24 cellular contexts compared by ENCODE assay signal in the genomic region with DNA sequence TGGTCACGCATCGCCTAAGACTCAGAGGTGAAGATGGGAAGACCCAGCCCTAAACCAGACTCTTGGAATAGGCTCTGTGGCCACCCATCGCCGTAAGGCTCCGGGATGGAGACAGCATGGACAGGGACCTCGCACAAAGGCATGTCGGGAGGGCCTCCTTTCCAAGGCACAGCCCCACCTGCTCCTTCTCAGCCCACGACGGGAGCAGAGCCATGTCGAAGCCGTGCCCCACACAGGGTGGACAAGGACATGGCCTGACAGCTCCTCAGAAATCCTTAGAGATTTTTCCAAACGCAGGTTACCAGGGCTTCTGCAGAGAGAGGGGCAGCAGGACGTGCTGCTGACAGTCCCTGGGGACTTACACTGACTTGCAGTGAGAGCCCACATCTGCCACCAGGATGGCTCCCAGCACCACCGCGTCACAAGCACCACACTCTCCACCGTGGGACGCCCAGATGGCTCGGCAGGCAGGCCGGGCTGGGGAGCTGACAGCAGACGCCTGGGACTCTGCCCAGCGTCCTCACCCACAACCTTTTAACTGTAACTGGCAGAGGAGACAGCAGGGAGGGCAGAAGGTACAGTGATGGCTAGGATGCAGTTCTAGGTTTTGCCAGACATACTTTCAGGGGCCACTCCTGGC. TPM values are rescaled to one million over a fixed set of nuclear protein-coding genes. Genes with fewer than 3 reads are reported as not detected.
DNase-seq lines count a peak whose midpoint lies in the region; ATAC-seq and TF ChIP-seq lines count a peak whose summit lies in the region.
"Had no signal": no experiment of that assay in that cellular context is flagged by ENCODE, and none has a peak within 500 bp of the region (broad histone marks: within the 10 kb centered on the region; RNA-seq: fewer than 3 reads in every experiment).

No MANE protein-coding gene starts in this region.

- ATAC-seq in GM18505 (IDR thresholded peaks at IDR 0.05; ENCODE audit: unreplicated experiment) = no peak
- ATAC-seq: activated CD8-positive, alpha-beta T cell treated with anti-CD3 and anti-CD28 coated beads for 36 hours; SK-N-SH treated with all-trans-retinoic acid at 6 μM for 48 hours had no signal

- no peak overlapping the region for H2AFZ ChIP-seq in neuronal stem cell (ENCODE audit: low read length)

- no peak overlapping the region for H2BK5ac ChIP-seq in neuronal stem cell (ENCODE audit: low read length)

- H3K4me1 ChIP-seq in BLaER1 treated with 17β-estradiol and CSF1 and Interleukin-3, amounts not matched to agents 10 nM and 100 nM = peaks cover 0 to 33% (median 22%) of the 10 kb centered on the region in 10 experiments; a peak in 13 of 20 replicates
- no peaks in the 10 kb centered on the region for H3K4me1 ChIP-seq in neuronal stem cell (ENCODE audit: control insufficient read depth in 2 of 2, insufficient read depth in 1 of 2, low read depth in 1 of 2, low read length in 2 of 2)

- WGBS in neuronal stem cell (ENCODE audit: extremely low coverage in 2 of 2, insufficient read length in 2 of 2, insufficient replicate concordance in 1 of 2), 2 donors = no CpG with 5 or more reads among the region's 21 CpGs

- H2AK5ac ChIP-seq in neuronal stem cell (ENCODE audit: low read depth, low read length) = no peak overlapping the region

- H3K14ac ChIP-seq in neuronal stem cell (ENCODE audit: low read length) = no peak overlapping the region

- no peak overlapping the region for H3K4ac ChIP-seq in neuronal stem cell (ENCODE audit: low read length)

- H3K79me1 ChIP-seq in neuronal stem cell (ENCODE audit: low read depth, low read length) = peaks cover 24% of the 10 kb centered on the region

- H3K4me3 ChIP-seq in BLaER1 treated with 17β-estradiol and CSF1 and Interleukin-3, amounts not matched to agents 10 nM and 100 nM = no peak overlapping the region
- H3K4me3 ChIP-seq in neuronal stem cell (ENCODE audit: low read length in 2 of 2) = no peak overlapping the region
- H3K4me3 ChIP-seq: vagina had no signal

- peak overlapping the region in 3 of 11 experiments; percentile 10 to 17 (median 17); a peak in 3 of 22 replicates for H3K27ac ChIP-seq in BLaER1 treated with 17β-estradiol and CSF1 and Interleukin-3, amounts not matched to agents 10 nM and 100 nM
- H3K27ac ChIP-seq in caudate nucleus (ENCODE audit: low read depth, low read length) (peak overlapping the region; percentile 60), neuronal stem cell (replicated peaks; ENCODE audit: low read length) (no peak overlapping the region)
- H3K27ac ChIP-seq: RWPE1, vagina had no signal

- TF ChIP-seq POLR2A in GM18505 (IDR thresholded peaks at IDR 0.05; ENCODE audit: borderline replicate concordance, extremely low read depth, insufficient read depth, insufficient read length) = peak; percentile 11

- DNase-seq in caudate nucleus (lab: John Stamatoyannopoulos, UW) (no peak), neuronal stem cell (ENCODE audit: low spot score) (no peak), mesothelial cell of epicardium (ENCODE audit: low spot score in 2 of 2, unreplicated experiment in 2 of 2) (no peak), epidermal melanocyte (ENCODE audit: insufficient read length, low spot score) (no peak), T1000 (lab: John Stamatoyannopoulos, UW) (no peak)
- DNase-seq: activated CD4-positive, CD25-positive, alpha-beta regulatory T cell; activated CD8-positive, alpha-beta T cell treated with anti-CD3 and anti-CD28 coated beads for 36 hours; activated naive CD4-positive, alpha-beta T cell treated with Interleukin-2 at 50 U/mL for 16 hours; activated T-cell treated with anti-CD3 and anti-CD28 coated beads, Interleukin-2, amount 50 U/mL, for 1 hour; amniotic stem cell; immature natural killer cell; Karpas-422; NCI-H1092; NCI-H2081; NCI-H510A treated with DMSO at 0.1 percent for 48 hours; nephron progenitor cell had no signal

- no peak overlapping the region for H4K8ac ChIP-seq in neuronal stem cell (ENCODE audit: low read depth, low read length)

- no peak overlapping the region for H2BK120ac ChIP-seq in neuronal stem cell (ENCODE audit: low read depth, low read length)

- no peak overlapping the region for H3K23ac ChIP-seq in neuronal stem cell (ENCODE audit: low read depth, low read length, poor library complexity)

- no peak overlapping the region for H2BK15ac ChIP-seq in neuronal stem cell (ENCODE audit: low read length)

- peaks cover 42% of the 10 kb centered on the region for H3K36me3 Mint-ChIP-seq in mesothelial cell of epicardium

- no peaks in the 10 kb centered on the region for H3K4me1 Mint-ChIP-seq in mesothelial cell of epicardium

- H3K9me3 Mint-ChIP-seq in mesothelial cell of epicardium = no peaks in the 10 kb centered on the region
- H3K9me3 Mint-ChIP-seq: activated CD8-positive, alpha-beta T cell treated with anti-CD3 and anti-CD28 coated beads for 36 hours; dendritic cell treated with granulocyte-macrophage colony-stimulating factor and Interleukin-4, amounts not matched to agents 40 ng/mL and 50 ng/mL, for 4 days; immature natural killer cell had no signal

- no peak overlapping the region for H3K4me3 Mint-ChIP-seq in mesothelial cell of epicardium
- H3K4me3 Mint-ChIP-seq: activated CD8-positive, alpha-beta T cell treated with anti-CD3 and anti-CD28 coated beads for 36 hours; dendritic cell treated with granulocyte-macrophage colony-stimulating factor and Interleukin-4, amounts not matched to agents 40 ng/mL and 50 ng/mL, for 4 days; immature natural killer cell; nephron progenitor cell had no signal

- H3K18ac ChIP-seq in neuronal stem cell (ENCODE audit: low read length) = no peak overlapping the region

- peak overlapping the region in 5 of 11 experiments; percentile 34 to 62 (median 55); a peak in 7 of 22 replicates for H3K4me2 ChIP-seq in BLaER1 treated with 17β-estradiol and CSF1 and Interleukin-3, amounts not matched to agents 10 nM and 100 nM
- no peak overlapping the region for H3K4me2 ChIP-seq in neuronal stem cell (ENCODE audit: insufficient read depth, low read length, poor library complexity, severe bottlenecking)

- peak overlapping the region in 7 of 11 experiments; percentile 3 to 56 (median 41); a peak in 11 of 22 replicates for H3K9ac ChIP-seq in BLaER1 treated with 17β-estradiol and CSF1 and Interleukin-3, amounts not matched to agents 10 nM and 100 nM
- H3K9ac ChIP-seq in neuronal stem cell (ENCODE audit: low read depth, low read length, poor library complexity) = peak overlapping the region; percentile 16

- H4K20me1 ChIP-seq in BLaER1 treated with 17β-estradiol and CSF1 and Interleukin-3, amounts not matched to agents 10 nM and 100 nM = peaks cover 93 to 100% (median 100%) of the 10 kb centered on the region in 11 experiments

- H3K27me3 ChIP-seq in BLaER1 treated with 17β-estradiol and CSF1 and Interleukin-3, amounts not matched to agents 10 nM and 100 nM = no peaks in the 10 kb centered on the region
- H3K27me3 ChIP-seq in neuronal stem cell (ENCODE audit: control insufficient read depth in 3 of 3, insufficient read depth in 3 of 3, low read depth in 1 of 3, low read length in 3 of 3) = no peaks in the 10 kb centered on the region
- H3K27me3 ChIP-seq: vagina had no signal

- H3K9me3 ChIP-seq in BLaER1 treated with 17β-estradiol and CSF1 and Interleukin-3, amounts not matched to agents 10 nM and 100 nM (replicated peaks in 1 of 11) = no peaks in the 10 kb centered on the region
- H3K9me3 ChIP-seq in neuronal stem cell (replicated peaks in 1 of 2; ENCODE audit: control insufficient read depth in 2 of 2, insufficient read depth in 1 of 2, low read depth in 1 of 2, low read length in 2 of 2) = no peaks in the 10 kb centered on the region
- H3K9me3 ChIP-seq: vagina had no signal

- no peaks in the 10 kb centered on the region for H3K27me3 Mint-ChIP-seq in mesothelial cell of epicardium (ENCODE audit: low read depth)
- H3K27me3 Mint-ChIP-seq: activated CD8-positive, alpha-beta T cell treated with anti-CD3 and anti-CD28 coated beads for 36 hours; dendritic cell treated with granulocyte-macrophage colony-stimulating factor and Interleukin-4, amounts not matched to agents 40 ng/mL and 50 ng/mL, for 4 days had no signal

- peaks cover 76 to 95% (median 84%) of the 10 kb centered on the region in 11 experiments for H3K36me3 ChIP-seq in BLaER1 treated with 17β-estradiol and CSF1 and Interleukin-3, amounts not matched to agents 10 nM and 100 nM
- H3K36me3 ChIP-seq in neuronal stem cell (replicated peaks in 1 of 2; ENCODE audit: control insufficient read depth in 2 of 2, insufficient read depth in 2 of 2, low read length in 2 of 2) = peaks cover 32 to 75% of the 10 kb centered on the region in 2 donors

- H4K91ac ChIP-seq in neuronal stem cell (ENCODE audit: low read depth, low read length, poor library complexity) = no peak overlapping the region

- no peak overlapping the region for H2BK12ac ChIP-seq in neuronal stem cell (ENCODE audit: low read length)

- no peak overlapping the region for H3K27ac Mint-ChIP-seq in mesothelial cell of epicardium
- H3K27ac Mint-ChIP-seq: activated CD8-positive, alpha-beta T cell treated with anti-CD3 and anti-CD28 coated beads for 36 hours; dendritic cell treated with granulocyte-macrophage colony-stimulating factor and Interleukin-4, amounts not matched to agents 40 ng/mL and 50 ng/mL, for 4 days had no signal

- no peak for TF ChIP-seq CTCF in mesothelial cell of epicardium (IDR thresholded peaks at IDR 0.05; ENCODE audit: unreplicated experiment)

RNA-seq across cellular contexts. Expression of gene SSU72, which starts 12.0 kb away (rescaled TPM):
- polyA plus RNA-seq in neuronal stem cell (2013, experiment 1 of 2) = 147 TPM
- 144 TPM for polyA plus RNA-seq in neuronal stem cell (2013, experiment 2 of 2)
- total RNA-seq in mesothelial cell of epicardium = 97.2 to 98.8 TPM (median 97.4 TPM) in 3 replicates

RNA-seq across cellular contexts. Expression of gene TMEM240, which starts 22.3 kb away (rescaled TPM):
- polyA plus RNA-seq in neuronal stem cell (2013, experiment 1 of 2) = 8.8 TPM
- 8.6 TPM for polyA plus RNA-seq in neuronal stem cell (2013, experiment 2 of 2)
- total RNA-seq in mesothelial cell of epicardium = 16.7 to 18.3 TPM (median 17.3 TPM) in 3 replicates
- total RNA-seq: mononuclear cell had no signal
- polyA plus RNA-seq: immature natural killer cell had no signal

RNA-seq across cellular contexts. Expression of gene FNDC10, which starts 37.3 kb away (rescaled TPM):
- 12.4 TPM for polyA plus RNA-seq in neuronal stem cell (2013, experiment 1 of 2)
- polyA plus RNA-seq in neuronal stem cell (2013, experiment 2 of 2) = 11.8 TPM
- total RNA-seq in mesothelial cell of epicardium = 5.4 to 6.2 TPM (median 5.4 TPM) in 3 replicates
- total RNA-seq: HT-29 had no signal

RNA-seq across cellular contexts. Expression of gene ATAD3A, which starts 50.7 kb away (rescaled TPM):
- 20.2 TPM for polyA plus RNA-seq in neuronal stem cell (2013, experiment 1 of 2)
- polyA plus RNA-seq in neuronal stem cell (2013, experiment 2 of 2) = 19.1 TPM
- 31.8 to 35.4 TPM (median 35.3 TPM) in 3 replicates for total RNA-seq in mesothelial cell of epicardium

RNA-seq across cellular contexts. Expression of gene MIB2, which starts 52.6 kb away (rescaled TPM):
- 60.6 TPM for polyA plus RNA-seq in neuronal stem cell (2013, experiment 1 of 2)
- 58.5 TPM for polyA plus RNA-seq in neuronal stem cell (2013, experiment 2 of 2)
- 110 to 117 TPM (median 112 TPM) in 3 replicates for total RNA-seq in mesothelial cell of epicardium
